In the genomic region with DNA sequence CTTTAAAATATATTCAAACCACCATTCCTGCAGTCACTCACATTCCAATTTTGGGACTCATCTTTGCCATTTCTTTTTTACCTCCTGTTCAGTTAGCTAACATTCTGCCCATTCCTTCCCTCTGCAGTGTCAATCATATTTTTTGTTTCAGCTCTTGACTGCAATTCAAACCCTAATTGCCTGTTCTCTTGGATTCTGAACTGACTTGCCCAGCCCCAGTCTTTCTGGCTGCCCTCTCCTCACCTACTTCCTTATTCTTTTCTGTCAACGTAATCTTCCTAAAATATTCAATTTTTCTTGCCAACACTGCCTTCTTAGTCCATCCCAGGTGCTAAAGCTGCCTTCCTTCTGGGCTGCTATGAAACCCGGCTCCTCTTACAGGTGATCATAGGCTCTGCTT, we compare ENCODE assay signal across 16 cellular contexts. TPM values are rescaled to one million over a fixed set of nuclear protein-coding genes. Genes with fewer than 3 reads are reported as not detected.
DNase-seq lines count a peak whose midpoint lies in the region; ATAC-seq, FAIRE-seq and TF ChIP-seq lines count a peak whose summit lies in the region.
"Had no signal": no experiment of that assay in that cellular context is flagged by ENCODE, and none has a peak within 500 bp of the region (broad histone marks: within the 10 kb centered on the region; RNA-seq: fewer than 3 reads in every experiment).

No MANE protein-coding gene starts in this region.

- H3K27me3 Mint-ChIP-seq in CD4-positive, CD25-positive, alpha-beta regulatory T cell = no peaks in the 10 kb centered on the region
- H3K27me3 Mint-ChIP-seq in activated B cell treated with CpG ODN at 0.5 μM for 24 hours = no peaks in the 10 kb centered on the region
- H3K27me3 Mint-ChIP-seq in mesothelial cell of epicardium (ENCODE audit: low read depth) = no peaks in the 10 kb centered on the region

- peaks cover 54% of the 10 kb centered on the region for H3K4me1 ChIP-seq in CD4-positive, CD25-positive, alpha-beta regulatory T cell (ENCODE audit: control insufficient read depth, insufficient read depth, low read length, poor library complexity, severe bottlenecking)
- H3K4me1 ChIP-seq in thyroid gland = no peaks in the 10 kb centered on the region

- CTCF ChIA-PET in activated B cell treated with CpG ODN at 0.5 μM for 24 hours (lab: Charles Lee) = interaction anchor here (0.9 to 2.8 kb wide), 2 partner anchors 20 to 42 kb away, joined by 3 to 22 read pairs; no protein-coding TSS in a partner anchor

- H3K9me3 Mint-ChIP-seq in CD4-positive, CD25-positive, alpha-beta regulatory T cell = no peaks in the 10 kb centered on the region
- H3K9me3 Mint-ChIP-seq in activated B cell treated with CpG ODN at 0.5 μM for 24 hours (no peaks in the 10 kb centered on the region), mesothelial cell of epicardium (no peaks in the 10 kb centered on the region)
- H3K9me3 Mint-ChIP-seq: activated naive CD4-positive, alpha-beta T cell treated with anti-CD3 and anti-CD28 coated beads, Interleukin-2, amount 50 U/mL, for 72 hours had no signal

- no peak for DNase-seq in CD4-positive, CD25-positive, alpha-beta regulatory T cell
- DNase-seq in GM19239 (ENCODE audit: insufficient read length, low spot score) (no peak), activated B cell treated with CpG ODN at 0.5 μM for 24 hours (no peak), mesothelial cell of epicardium (ENCODE audit: low spot score in 2 of 2, unreplicated experiment in 2 of 2) (no peak), thyroid gland (no peak), hepatic stellate cell (ENCODE audit: low spot score) (no peak), NCI-H510A treated with DMSO at 0.1 percent for 48 hours (lab: John Stamatoyannopoulos, UW) (no peak)
- DNase-seq: activated CD4-positive, CD25-positive, alpha-beta regulatory T cell treated with anti-CD3 and anti-CD28 coated beads, Interleukin-2, amount 50 U/mL, for 72 hours; left cardiac atrium; NCI-H1417 treated with DMSO at 0.1 percent for 48 hours; ovary; stimulated activated CD4-positive, alpha-beta T cell treated with anti-CD3 and anti-CD28 coated beads, Interleukin-4, amount 100 ng/mL, for 1 hour; upper lobe of left lung had no signal

- no peak for TF ChIP-seq CTCF in activated B cell treated with CpG ODN at 0.5 μM for 24 hours (IDR thresholded peaks at IDR 0.05)
- TF ChIP-seq CTCF in mesothelial cell of epicardium (IDR thresholded peaks at IDR 0.05; ENCODE audit: unreplicated experiment) = no peak
- no peak for TF ChIP-seq CTCF in thyroid gland (IDR thresholded peaks at IDR 0.05)

- intact Hi-C loops in activated B cell treated with CpG ODN at 0.5 μM for 24 hours (cut with micrococcal nuclease) (loop anchor here (10.0 kb wide), 1 partner anchor 1819 kb away; the partner anchor contains the start of genes CASP9 and DNAJC16), thyroid gland (cut with DNase I) (no loop called here)

- TF ChIP-seq POLR2A in thyroid gland (IDR thresholded peaks at IDR 0.05) = no peak

- POLR2A ChIA-PET in activated B cell treated with CpG ODN at 0.5 μM for 24 hours (lab: Charles Lee) = interaction anchor here (1.2 to 8.0 kb wide), 3 partner anchors 21 to 43 kb away, joined by 3 to 440 read pairs (median 3); no protein-coding TSS in a partner anchor

- H3K27ac Mint-ChIP-seq in CD4-positive, CD25-positive, alpha-beta regulatory T cell = peak overlapping the region; percentile 76 to 100 (median 95)
- peak overlapping the region; percentile 76 for H3K27ac Mint-ChIP-seq in activated B cell treated with CpG ODN at 0.5 μM for 24 hours
- peak overlapping the region; percentile 11 for H3K27ac Mint-ChIP-seq in mesothelial cell of epicardium

- ATAC-seq in CD4-positive, CD25-positive, alpha-beta regulatory T cell (ENCODE audit: low read depth in 2 of 2) = no peak
- ATAC-seq in activated B cell treated with CpG ODN at 0.5 μM for 24 hours (ENCODE audit: low read depth) (no peak), HG03175 (IDR thresholded peaks at IDR 0.05; ENCODE audit: unreplicated experiment) (no peak)
- ATAC-seq: activated naive CD4-positive, alpha-beta T cell treated with anti-CD3 and anti-CD28 coated beads, Interleukin-2, amount 50 U/mL, for 72 hours had no signal

- H3K27me3 ChIP-seq in CD4-positive, CD25-positive, alpha-beta regulatory T cell (ENCODE audit: control insufficient read depth, insufficient read depth, low read length) = no peaks in the 10 kb centered on the region
- H3K27me3 ChIP-seq in thyroid gland = no peaks in the 10 kb centered on the region
- H3K27me3 ChIP-seq: ovary, upper lobe of left lung had no signal

- peaks cover 8% of the 10 kb centered on the region for H3K36me3 Mint-ChIP-seq in CD4-positive, CD25-positive, alpha-beta regulatory T cell
- H3K36me3 Mint-ChIP-seq in activated B cell treated with CpG ODN at 0.5 μM for 24 hours (ENCODE audit: low read depth) (peaks cover 51% of the 10 kb centered on the region), mesothelial cell of epicardium (no peaks in the 10 kb centered on the region)

- 87 to 90% methylated on average over 2 of the region's 2 CpGs for WGBS in thyroid gland, 2 donors

- peak overlapping the region in 3 of 4 donors; percentile 34 to 69 (median 63) for H3K4me3 Mint-ChIP-seq in CD4-positive, CD25-positive, alpha-beta regulatory T cell
- H3K4me3 Mint-ChIP-seq in activated B cell treated with CpG ODN at 0.5 μM for 24 hours (peak overlapping the region; percentile 44), mesothelial cell of epicardium (no peak overlapping the region)

- H3K27ac ChIP-seq in CD4-positive, CD25-positive, alpha-beta regulatory T cell (ENCODE audit: insufficient read depth, low read length, poor library complexity, severe bottlenecking) = no peak overlapping the region
- no peak overlapping the region for H3K27ac ChIP-seq in thyroid gland
- H3K27ac ChIP-seq: KMS-11, ovary, upper lobe of left lung had no signal

- peaks cover 57 to 90% (median 69%) of the 10 kb centered on the region in 4 donors for H3K4me1 Mint-ChIP-seq in CD4-positive, CD25-positive, alpha-beta regulatory T cell
- H3K4me1 Mint-ChIP-seq in activated B cell treated with CpG ODN at 0.5 μM for 24 hours = peaks cover 96% of the 10 kb centered on the region
- H3K4me1 Mint-ChIP-seq in mesothelial cell of epicardium = peaks cover 49% of the 10 kb centered on the region

- peak; percentile 31 for FAIRE-seq in GM19239 (lab: Jason Lieb, UNC)

- H3K4me3 ChIP-seq in CD4-positive, CD25-positive, alpha-beta regulatory T cell (ENCODE audit: low read depth, low read length) = no peak overlapping the region
- no peak overlapping the region for H3K4me3 ChIP-seq in thyroid gland (replicated peaks in 1 of 3)
- H3K4me3 ChIP-seq: ovary, upper lobe of left lung had no signal

- no peaks in the 10 kb centered on the region for H3K9me3 ChIP-seq in CD4-positive, CD25-positive, alpha-beta regulatory T cell (ENCODE audit: control insufficient read depth in 2 of 2, low read length in 2 of 2)
- no peaks in the 10 kb centered on the region for H3K9me3 ChIP-seq in thyroid gland
- H3K9me3 ChIP-seq: ovary, upper lobe of left lung had no signal

- no peaks in the 10 kb centered on the region for H3K36me3 ChIP-seq in CD4-positive, CD25-positive, alpha-beta regulatory T cell (ENCODE audit: control insufficient read depth, insufficient read depth, low read length)
- H3K36me3 ChIP-seq in thyroid gland = no peaks in the 10 kb centered on the region
- H3K36me3 ChIP-seq: ovary, upper lobe of left lung had no signal

RNA-seq across cellular contexts. Expression of gene PRDM2, which starts 6.1 kb away (rescaled TPM):
- 221 TPM for total RNA-seq in CD4-positive, CD25-positive, alpha-beta regulatory T cell
- 10 to 100 TPM; 16.8 to 20.9 (median 18.9) TPM for polyA plus RNA-seq in CD4-positive, CD25-positive, alpha-beta regulatory T cell
- total RNA-seq in activated B cell treated with CpG ODN at 0.5 μM for 24 hours (183 and 194 TPM in 2 replicates), mesothelial cell of epicardium (59.2 to 61.6 TPM (median 61.3 TPM) in 3 replicates), thyroid gland (10 to 100 TPM; 39.5 to 63.9 (median 45.4) TPM)

Comparison
In these comparisons a context has a peak if more than half of its experiments do, and no peak if none do; other contexts are left out.
1. H3K27ac Mint-ChIP-seq: peak in every context shown above with its lines; median percentile 95 in CD4-positive, CD25-positive, alpha-beta regulatory T cell; 76 in activated B cell treated with CpG ODN at 0.5 μM for 24 hours; 11 in mesothelial cell of epicardium.